ENCODE assay signal across 8 cellular contexts in genomic region chr14:33950320-33951182, GRCh38.
A peak's percentile ranks its signal among the peaks of the same experiment; 100 is the strongest.
DNase-seq lines count a peak whose midpoint lies in the region; ATAC-seq lines count a peak whose summit lies in the region.

Gene EGLN3 (minus strand): TSS chr14:33951074. CDS start chr14:33950752, 322 bp downstream.

- peak within 1 kb of the TSS; percentile 71 for H3K27ac ChIP-seq in cingulate gyrus (ENCODE audit: low read depth, low read length)
- H3K27ac ChIP-seq in layer of hippocampus (ENCODE audit: low read depth, low read length) = peak within 1 kb of the TSS; percentile 78

- ATAC-seq in HG02763 (IDR thresholded peaks at IDR 0.05; ENCODE audit: unreplicated experiment) = peak; percentile 88

- peak; percentile 26 for DNase-seq in NCI-H146 (lab: John Stamatoyannopoulos, UW)
- DNase-seq in NCI-H146 treated with DMSO at 0.1 percent for 48 hours (lab: John Stamatoyannopoulos, UW; ENCODE audit: unreplicated experiment) = no peak
- DNase-seq in NCI-H2029 treated with DMSO at 0.1 percent for 48 hours (lab: John Stamatoyannopoulos, UW) = peak; percentile 99
- DNase-seq in activated CD4-positive, CD25-positive, alpha-beta regulatory T cell treated with anti-CD3 and anti-CD28 coated beads, Interleukin-2, amount 50 U/mL, for 72 hours = peak; percentile 62
- peak; percentile 10 to 48 (median 36) for DNase-seq in stimulated activated CD4-positive, alpha-beta T cell treated with anti-CD3 and anti-CD28 coated beads, Interleukin-1b, Interleukin-23, amount 100 ng/mL, for 24 hours (ENCODE audit: low read depth in 4 of 4, low spot score in 1 of 4)

- H3K27me3 ChIP-seq in layer of hippocampus (ENCODE audit: control insufficient read depth, insufficient read depth, low read length) = no peaks in the 10 kb centered on the region
